36 cellular contexts compared by ENCODE assay signal in genomic region chr18:73697395-73697794, GRCh38.
DNase-seq lines count a peak whose midpoint lies in the region; ATAC-seq, FAIRE-seq and TF ChIP-seq lines count a peak whose summit lies in the region.
"Had no signal": no experiment of that assay in that cellular context is flagged by ENCODE, and none has a peak within 500 bp of the region (broad histone marks: within the 10 kb centered on the region; RNA-seq: fewer than 3 reads in every experiment).

No MANE protein-coding gene starts in this region.

- H3K14ac ChIP-seq in IMR-90 (replicated peaks; ENCODE audit: low read depth, low read length) (no peak overlapping the region), trophoblast cell (ENCODE audit: low read length) (no peak overlapping the region)

- intact Hi-C loops in IMR-90 (cut with micrococcal nuclease) = no loop called here
- intact Hi-C loops in sciatic nerve (cut with DNase I) = no loop called here
- intact Hi-C loops in right cardiac atrium (cut with DNase I) = no loop called here
- intact Hi-C loops in OCI-LY7 (cut with micrococcal nuclease; ENCODE audit: unreplicated experiment) = no loop called here

- H3K23ac ChIP-seq in IMR-90 (ENCODE audit: low read depth, low read length) = no peak overlapping the region
- H3K23ac ChIP-seq in trophoblast cell (ENCODE audit: low read length) = no peak overlapping the region

- H2BK5ac ChIP-seq in IMR-90 (ENCODE audit: low read depth, low read length, poor library complexity, severe bottlenecking) (peak overlapping the region; percentile 41), trophoblast cell (ENCODE audit: low read depth, low read length, poor library complexity) (no peak overlapping the region)

- FAIRE-seq in astrocyte (lab: Jason Lieb, UNC) = peak; percentile 41
- FAIRE-seq: A204.1, A549 had no signal

- no peak overlapping the region for H4K12ac ChIP-seq in trophoblast cell (ENCODE audit: low read depth, low read length)

- no peaks in the 10 kb centered on the region for H3K36me3 ChIP-seq in IMR-90 (ENCODE audit: control insufficient read depth, insufficient read depth, low read length)
- H3K36me3 ChIP-seq in astrocyte (ENCODE audit: insufficient read depth, low read length) = no peaks in the 10 kb centered on the region
- no peaks in the 10 kb centered on the region for H3K36me3 ChIP-seq in trophoblast cell (ENCODE audit: control insufficient read depth in 1 of 2, insufficient read depth in 2 of 2, low read length in 2 of 2)
- H3K36me3 ChIP-seq in OCI-LY7 (ENCODE audit: insufficient read depth, low read length) = no peaks in the 10 kb centered on the region
- H3K36me3 ChIP-seq: BE2C; BLaER1; BLaER1 treated with 17β-estradiol and CSF1 and Interleukin-3, amounts not matched to agents 10 nM and 100 nM had no signal

- H3K27me3 ChIP-seq in IMR-90 (ENCODE audit: control insufficient read depth, insufficient read depth, low read length) (no peaks in the 10 kb centered on the region), astrocyte (ENCODE audit: insufficient read depth, low read length) (no peaks in the 10 kb centered on the region), trophoblast cell (ENCODE audit: insufficient read depth, low read length) (no peaks in the 10 kb centered on the region), right cardiac atrium (ENCODE audit: control insufficient read depth, insufficient read depth) (no peaks in the 10 kb centered on the region)
- H3K27me3 ChIP-seq: BE2C; BLaER1; BLaER1 treated with 17β-estradiol and CSF1 and Interleukin-3, amounts not matched to agents 10 nM and 100 nM had no signal

- H3K56ac ChIP-seq in IMR-90 (ENCODE audit: extremely low read depth, insufficient read depth, low read length) = no peak overlapping the region

- H2AFZ ChIP-seq in IMR-90 (replicated peaks; ENCODE audit: low read length, poor library complexity) = no peak overlapping the region
- no peak overlapping the region for H2AFZ ChIP-seq in astrocyte (ENCODE audit: low read depth, low read length)
- no peak overlapping the region for H2AFZ ChIP-seq in trophoblast cell (ENCODE audit: insufficient read depth, low read length, poor library complexity)
- H2AFZ ChIP-seq in OCI-LY7 (ENCODE audit: low read length) = no peak overlapping the region

- no peak overlapping the region for H2BK12ac ChIP-seq in trophoblast cell (ENCODE audit: low read length)

- no peak for TF ChIP-seq POLR2A in IMR-90 (IDR thresholded peaks at IDR 0.05; ENCODE audit: low read depth, low read length)

- no peak overlapping the region for H3K27ac ChIP-seq in IMR-90 (ENCODE audit: insufficient read depth, low read length)
- no peak overlapping the region for H3K27ac ChIP-seq in astrocyte (ENCODE audit: low read depth, low read length)
- H3K27ac ChIP-seq in trophoblast cell (ENCODE audit: low read depth, low read length) = no peak overlapping the region
- H3K27ac ChIP-seq in right cardiac atrium (ENCODE audit: low read length) = no peak overlapping the region
- no peak overlapping the region for H3K27ac ChIP-seq in OCI-LY7 (ENCODE audit: low read depth, low read length, poor library complexity, severe bottlenecking)
- H3K27ac ChIP-seq: 22Rv1; A549; BLaER1; BLaER1 treated with 17β-estradiol and CSF1 and Interleukin-3, amounts not matched to agents 10 nM and 100 nM; C4-2B had no signal

- H4K91ac ChIP-seq in IMR-90 (ENCODE audit: insufficient read depth, low read depth, low read length) (no peak overlapping the region), trophoblast cell (ENCODE audit: low read depth, low read length) (no peak overlapping the region)

- H4K8ac ChIP-seq in IMR-90 (ENCODE audit: low read depth in 2 of 2, low read length in 2 of 2) (no peak overlapping the region), trophoblast cell (ENCODE audit: low read depth, low read length) (no peak overlapping the region)

- no peak overlapping the region for H2BK15ac ChIP-seq in IMR-90 (ENCODE audit: low read depth, low read length)

- H3K9ac ChIP-seq in IMR-90 (ENCODE audit: low read depth, low read length) (no peak overlapping the region), astrocyte (ENCODE audit: low read length) (no peak overlapping the region), trophoblast cell (ENCODE audit: low read length) (no peak overlapping the region)
- H3K9ac ChIP-seq: BLaER1; BLaER1 treated with 17β-estradiol and CSF1 and Interleukin-3, amounts not matched to agents 10 nM and 100 nM had no signal

- DNase-seq in IMR-90 = peak; percentile 49
- DNase-seq in astrocyte (ENCODE audit: low read depth) = no peak
- DNase-seq in fibroblast of villous mesenchyme (ENCODE audit: low read depth) = peak; percentile 29
- peak; percentile 30 to 89 for DNase-seq in trophoblast cell
- no peak for DNase-seq in activated CD4-positive, CD25-positive, alpha-beta regulatory T cell treated with anti-CD3 and anti-CD28 coated beads, Interleukin-2, amount 50 U/mL, for 72 hours
- DNase-seq in sciatic nerve (ENCODE audit: low spot score) = no peak
- DNase-seq in right cardiac atrium = no peak
- DNase-seq in OCI-LY7 (ENCODE audit: low spot score) = no peak
- DNase-seq: 8988T; ACHN; AML-193; BE2C; C1 segment of cervical spinal cord; Caco-2; Calu3; CD4-positive, alpha-beta memory T cell; CD4-positive, alpha-beta T cell; CD4-positive, CD25-positive, alpha-beta regulatory T cell; CD8-positive, alpha-beta memory T cell; CD8-positive, alpha-beta T cell; COR-L47; DMS 273 treated with DMSO at 0.1 percent for 48 hours; DMS153; DMS53; DMS79; DMS79 treated with DMSO at 0.1 percent for 48 hours; DND-41; EL had no signal

- H3K18ac ChIP-seq in IMR-90 (ENCODE audit: low read depth, low read length) (no peak overlapping the region), trophoblast cell (ENCODE audit: low read length) (no peak overlapping the region)

- no peaks in the 10 kb centered on the region for H3K9me3 Mint-ChIP-seq in astrocyte (ENCODE audit: unreplicated experiment)
- H3K9me3 Mint-ChIP-seq: CD4-positive, alpha-beta T cell; CD8-positive, alpha-beta T cell had no signal

- H3K36me3 Mint-ChIP-seq in astrocyte (ENCODE audit: low read depth, unreplicated experiment) = no peaks in the 10 kb centered on the region
- H3K36me3 Mint-ChIP-seq: CD14-positive monocyte; CD4-positive, alpha-beta memory T cell; CD4-positive, CD25-positive, alpha-beta regulatory T cell; CD8-positive, alpha-beta memory T cell; CD8-positive, alpha-beta T cell had no signal

- H3K9me2 ChIP-seq in OCI-LY7 (ENCODE audit: insufficient read depth, low read length) = no peaks in the 10 kb centered on the region

- ATAC-seq in IMR-90 (ENCODE audit: low read depth) (peak; percentile 65), sciatic nerve (no peak), right cardiac atrium (no peak)
- ATAC-seq: A549; CD8-positive, alpha-beta T cell had no signal

- H3K4me2 ChIP-seq in IMR-90 (ENCODE audit: low read depth, low read length) = no peak overlapping the region
- H3K4me2 ChIP-seq in astrocyte (ENCODE audit: low read length) = no peak overlapping the region
- H3K4me2 ChIP-seq in trophoblast cell (ENCODE audit: low read length) = no peak overlapping the region
- no peak overlapping the region for H3K4me2 ChIP-seq in OCI-LY7 (ENCODE audit: low read length)
- H3K4me2 ChIP-seq: A549; BLaER1; BLaER1 treated with 17β-estradiol and CSF1 and Interleukin-3, amounts not matched to agents 10 nM and 100 nM had no signal

- POLR2A ChIA-PET in IMR-90 (lab: Charles Lee; ENCODE audit: unreplicated experiment) = no interaction called here
- POLR2A ChIA-PET in OCI-LY7 (lab: Charles Lee) = interaction anchor here (1.2 kb wide), 1 partner anchor 191 kb away, joined by 3 read pairs; no protein-coding TSS in a partner anchor

- H3K79me2 ChIP-seq in astrocyte (ENCODE audit: insufficient read depth, low read length) (no peaks in the 10 kb centered on the region), trophoblast cell (ENCODE audit: control insufficient read depth, insufficient read depth, low read length, poor library complexity) (no peaks in the 10 kb centered on the region), OCI-LY7 (ENCODE audit: insufficient read depth, low read depth, low read length) (no peaks in the 10 kb centered on the region)

- no peak overlapping the region for H2BK20ac ChIP-seq in IMR-90 (ENCODE audit: low read depth, low read length)

- no peaks in the 10 kb centered on the region for H3K9me1 ChIP-seq in IMR-90 (ENCODE audit: insufficient read depth, low read length)

- no peak overlapping the region for H3K4me3 Mint-ChIP-seq in astrocyte (ENCODE audit: unreplicated experiment)
- H3K4me3 Mint-ChIP-seq: B cell; CD14-positive monocyte; CD4-positive, alpha-beta memory T cell; CD4-positive, alpha-beta T cell; CD4-positive, CD25-positive, alpha-beta regulatory T cell; CD8-positive, alpha-beta memory T cell; CD8-positive, alpha-beta T cell had no signal

- no peak overlapping the region for H4K5ac ChIP-seq in IMR-90 (ENCODE audit: low read depth, low read length)

- H2AK5ac ChIP-seq in IMR-90 (ENCODE audit: low read depth, low read length) (no peak overlapping the region), trophoblast cell (ENCODE audit: low read length) (no peak overlapping the region)

- H3K4me1 ChIP-seq in IMR-90 (ENCODE audit: control insufficient read depth, insufficient read depth, low read length) (peaks cover 5% of the 10 kb centered on the region; the same call in 1 of the 2 replicates), astrocyte (ENCODE audit: insufficient read depth, low read length) (no peaks in the 10 kb centered on the region), trophoblast cell (ENCODE audit: control insufficient read depth in 1 of 2, insufficient read depth in 2 of 2, low read length in 2 of 2) (no peaks in the 10 kb centered on the region), right cardiac atrium (ENCODE audit: control insufficient read depth, insufficient read depth, low read length) (no peaks in the 10 kb centered on the region), OCI-LY7 (ENCODE audit: insufficient read depth, low read length, poor library complexity, severe bottlenecking) (no peaks in the 10 kb centered on the region)
- H3K4me1 ChIP-seq: A549, BE2C, Caco-2 had no signal

- TF ChIP-seq CTCF in IMR-90 (conservative IDR thresholded peaks at IDR 0.05; ENCODE audit: low read depth, low read length) (no peak), astrocyte (IDR thresholded peaks at IDR 0.05; ENCODE audit: insufficient read depth, low read depth, low read length) (no peak), fibroblast of villous mesenchyme (IDR thresholded peaks at IDR 0.05; ENCODE audit: insufficient read depth, low read depth, low read length) (no peak), OCI-LY7 (conservative IDR thresholded peaks at IDR 0.05; ENCODE audit: low read length) (no peak)

- no peaks in the 10 kb centered on the region for H3K27me3 Mint-ChIP-seq in astrocyte (ENCODE audit: low read depth, unreplicated experiment)
- H3K27me3 Mint-ChIP-seq: B cell; CD4-positive, alpha-beta memory T cell; CD4-positive, alpha-beta T cell; CD4-positive, CD25-positive, alpha-beta regulatory T cell; CD8-positive, alpha-beta memory T cell had no signal

- H4K20me1 ChIP-seq in IMR-90 (ENCODE audit: insufficient read depth, low read length) = no peaks in the 10 kb centered on the region
- H4K20me1 ChIP-seq in astrocyte (ENCODE audit: insufficient read depth, low read length) = no peaks in the 10 kb centered on the region
- no peaks in the 10 kb centered on the region for H4K20me1 ChIP-seq in OCI-LY7 (ENCODE audit: insufficient read depth, low read length)
- H4K20me1 ChIP-seq: BLaER1; BLaER1 treated with 17β-estradiol and CSF1 and Interleukin-3, amounts not matched to agents 10 nM and 100 nM had no signal

- H3K4ac ChIP-seq in IMR-90 (ENCODE audit: low read depth, low read length) = no peak overlapping the region
- no peak overlapping the region for H3K4ac ChIP-seq in trophoblast cell (ENCODE audit: low read depth, low read length)

- no CpG with 5 or more reads among the region's 3 CpGs for WGBS in IMR-90 (ENCODE audit: extremely low coverage in 2 of 2, insufficient read length in 1 of 2), 2 experiments
- no CpG with 5 or more reads among the region's 3 CpGs for WGBS in trophoblast cell (ENCODE audit: extremely low coverage, insufficient coverage, insufficient read length)
- WGBS in right cardiac atrium = 65% methylated on average over 3 of the region's 3 CpGs

- no peak overlapping the region for H3K4me3 ChIP-seq in IMR-90 (ENCODE audit: insufficient read depth, low read depth, low read length)
- H3K4me3 ChIP-seq in astrocyte (ENCODE audit: insufficient read depth, low read depth, low read length) = no peak overlapping the region
- no peak overlapping the region for H3K4me3 ChIP-seq in fibroblast of villous mesenchyme (ENCODE audit: low read depth, low read length)
- H3K4me3 ChIP-seq in trophoblast cell (ENCODE audit: low read depth, low read length) = no peak overlapping the region
- no peak overlapping the region for H3K4me3 ChIP-seq in right cardiac atrium (ENCODE audit: low read length)
- H3K4me3 ChIP-seq in OCI-LY7 (ENCODE audit: low read depth, low read length, poor library complexity, severe bottlenecking) = no peak overlapping the region
- H3K4me3 ChIP-seq: A549; BLaER1; BLaER1 treated with 17β-estradiol and CSF1 and Interleukin-3, amounts not matched to agents 10 nM and 100 nM had no signal

- H2BK120ac ChIP-seq in IMR-90 (ENCODE audit: low read depth, low read length) (no peak overlapping the region), trophoblast cell (ENCODE audit: insufficient read depth, low read length, poor library complexity) (no peak overlapping the region)

- dilution Hi-C loops in IMR-90 (cut with HindIII; ENCODE audit: low sequenced_read_pairs, unreplicated experiment) = no loop called here

- no peak overlapping the region for H2AK9ac ChIP-seq in IMR-90 (replicated peaks; ENCODE audit: low read depth, low read length, poor library complexity)

- BruUV-seq in IMR-90 (replicated peaks; lab: Mats Ljungman, UMichigan) = no TSS peak
- BruUV-seq in OCI-LY7 (replicated peaks; lab: Mats Ljungman, UMichigan) = no TSS peak

- H3K27ac Mint-ChIP-seq in astrocyte (ENCODE audit: unreplicated experiment) = no peak overlapping the region
- H3K27ac Mint-ChIP-seq: B cell; CD14-positive monocyte; CD4-positive, alpha-beta memory T cell; CD4-positive, alpha-beta T cell; CD4-positive, CD25-positive, alpha-beta regulatory T cell; CD8-positive, alpha-beta memory T cell; CD8-positive, alpha-beta T cell had no signal

- peaks cover 8% of the 10 kb centered on the region for H3K4me1 Mint-ChIP-seq in astrocyte (ENCODE audit: low read depth, unreplicated experiment)
- H3K4me1 Mint-ChIP-seq: B cell; CD14-positive monocyte; CD4-positive, alpha-beta memory T cell; CD4-positive, CD25-positive, alpha-beta regulatory T cell; CD8-positive, alpha-beta memory T cell had no signal

- TF ChIP-seq RAD21 in IMR-90 (IDR thresholded peaks at IDR 0.05; ENCODE audit: low read length) = no peak

- in situ Hi-C loops in IMR-90 (cut with MboI; ENCODE audit: low sequenced_read_pairs) = no loop called here

- CTCF ChIA-PET in IMR-90 (lab: Yijun Ruan, JAX) (no interaction called here), OCI-LY7 (lab: Charles Lee; ENCODE audit: unreplicated experiment) (no interaction called here)

- H3K79me1 ChIP-seq in IMR-90 (ENCODE audit: low read depth in 1 of 2, low read length in 2 of 2) (no peaks in the 10 kb centered on the region), trophoblast cell (ENCODE audit: low read length) (no peaks in the 10 kb centered on the region)

- no peaks in the 10 kb centered on the region for H3K9me3 ChIP-seq in IMR-90 (ENCODE audit: control insufficient read depth, insufficient read depth, low read length)
- H3K9me3 ChIP-seq in astrocyte (ENCODE audit: insufficient read depth, low read depth, low read length) = no peaks in the 10 kb centered on the region
- H3K9me3 ChIP-seq in trophoblast cell (ENCODE audit: insufficient read depth, low read depth, low read length) = no peaks in the 10 kb centered on the region
- no peaks in the 10 kb centered on the region for H3K9me3 ChIP-seq in right cardiac atrium (ENCODE audit: control insufficient read depth, low read length)
- no peaks in the 10 kb centered on the region for H3K9me3 ChIP-seq in OCI-LY7 (ENCODE audit: low read length)
- H3K9me3 ChIP-seq: A549, BE2C, Caco-2 had no signal

Comparison
In these comparisons a context has a peak if more than half of its experiments do, and no peak if none do; other contexts are left out.
1. DNase-seq: peak in IMR-90 (single experiment), fibroblast of villous mesenchyme (single experiment) and trophoblast cell (2 of 2); none in astrocyte (single experiment), activated CD4-positive, CD25-positive, alpha-beta regulatory T cell treated with anti-CD3 and anti-CD28 coated beads, Interleukin-2, amount 50 U/mL, for 72 hours (single experiment), sciatic nerve (single experiment), right cardiac atrium (0 of 3) and OCI-LY7 (single experiment).